In genomic region chr4:7338876-7339623, GRCh38 we compare ENCODE assay signal across 36 cellular contexts.
"Had no signal": no experiment of that assay in that cellular context is flagged by ENCODE, and none has a peak within 500 bp of the region (broad histone marks: within the 10 kb centered on the region; RNA-seq: fewer than 3 reads in every experiment).

No MANE protein-coding gene starts in this region.

- H3K36me3 ChIP-seq: adrenal gland, ascending aorta, breast epithelium, cardiac muscle cell, esophagus muscularis mucosa, gastrocnemius medialis had no signal

- H3K27me3 Mint-ChIP-seq: activated CD4-positive, alpha-beta memory T cell treated with anti-CD3 and anti-CD28 coated beads for 36 hours; activated CD4-positive, alpha-beta T cell treated with anti-CD3 and anti-CD28 coated beads for 36 hours; activated CD4-positive, alpha-beta T cell treated with anti-CD3 and anti-CD28 coated beads, Interleukin-2, amount 10 ng/mL, durations not matched to agents 24 days and 14 days; activated naive CD4-positive, alpha-beta T cell treated with anti-CD3 and anti-CD28 coated beads, Interleukin-2, amount 50 U/mL, for 24 hours; activated naive CD8-positive, alpha-beta T cell treated with anti-CD3 and anti-CD28 coated beads, Interleukin-2, amount 50 U/mL, for 24 hours; T-helper 17 cell had no signal

- ATAC-seq: activated CD4-positive, alpha-beta T cell treated with anti-CD3 and anti-CD28 coated beads for 36 hours; activated CD8-positive, alpha-beta memory T cell treated with anti-CD3 and anti-CD28 coated beads, Interleukin-2, amount 10 ng/mL, durations not matched to agents 7 days and 5 days; activated CD8-positive, alpha-beta T cell treated with anti-CD3 and anti-CD28 coated beads, Interleukin-2, amount 10 ng/mL, durations not matched to agents 7 days and 5 days; activated naive CD8-positive, alpha-beta T cell treated with anti-CD3 and anti-CD28 coated beads, Interleukin-2, amount 50 U/mL, for 24 hours; effector memory CD8-positive, alpha-beta T cell; foreskin keratinocyte; gastrocnemius medialis; T-helper 17 cell had no signal

- H3K27me3 ChIP-seq: adrenal gland, ascending aorta, breast epithelium, cardiac muscle cell, esophagus muscularis mucosa, foreskin keratinocyte, gastrocnemius medialis had no signal

- H3K4me1 Mint-ChIP-seq: activated CD4-positive, alpha-beta T cell treated with anti-CD3 and anti-CD28 coated beads for 36 hours; activated CD4-positive, alpha-beta T cell treated with anti-CD3 and anti-CD28 coated beads, Interleukin-2, amount 10 ng/mL, durations not matched to agents 24 days and 14 days; activated CD8-positive, alpha-beta memory T cell treated with anti-CD3 and anti-CD28 coated beads, Interleukin-2, amount 10 ng/mL, durations not matched to agents 7 days and 5 days; activated naive CD4-positive, alpha-beta T cell treated with anti-CD3 and anti-CD28 coated beads, Interleukin-2, amount 50 U/mL, for 24 hours; activated naive CD8-positive, alpha-beta T cell treated with anti-CD3 and anti-CD28 coated beads for 36 hours; activated naive CD8-positive, alpha-beta T cell treated with anti-CD3 and anti-CD28 coated beads, Interleukin-2, amount 50 U/mL, for 24 hours had no signal

- H3K4me3 ChIP-seq: adrenal gland, ascending aorta, breast epithelium, cardiac muscle cell, esophagus muscularis mucosa, gastrocnemius medialis had no signal

- H3K27ac Mint-ChIP-seq: activated CD4-positive, alpha-beta memory T cell treated with anti-CD3 and anti-CD28 coated beads for 36 hours; activated CD4-positive, alpha-beta T cell treated with anti-CD3 and anti-CD28 coated beads for 36 hours; activated CD4-positive, alpha-beta T cell treated with anti-CD3 and anti-CD28 coated beads, Interleukin-2, amount 10 ng/mL, durations not matched to agents 24 days and 14 days; activated CD8-positive, alpha-beta memory T cell treated with anti-CD3 and anti-CD28 coated beads, Interleukin-2, amount 10 ng/mL, durations not matched to agents 7 days and 5 days; activated CD8-positive, alpha-beta T cell treated with anti-CD3 and anti-CD28 coated beads, Interleukin-2, amount 10 ng/mL, durations not matched to agents 7 days and 5 days; activated naive CD4-positive, alpha-beta T cell treated with anti-CD3 and anti-CD28 coated beads for 36 hours; activated naive CD4-positive, alpha-beta T cell treated with anti-CD3 and anti-CD28 coated beads, Interleukin-2, amount 50 U/mL, for 24 hours; activated naive CD8-positive, alpha-beta T cell treated with anti-CD3 and anti-CD28 coated beads for 36 hours; activated naive CD8-positive, alpha-beta T cell treated with anti-CD3 and anti-CD28 coated beads, Interleukin-2, amount 50 U/mL, for 24 hours; activated T-helper 1 cell treated with anti-CD3 and anti-CD28 coated beads, Interleukin-12 subunit alpha, Interleukin-12 subunit beta, Interleukin-2, Interleukin-4 antibody, amounts not matched to agents 30 ng/mL and 10 ng/mL and 1 ng/mL, durations not matched to agents 14 hours and 24 hours and 36 hours; activated T-helper 2 cell treated with anti-CD3 and anti-CD28 coated beads, Interferon-gamma antibody, Interleukin-2, Interleukin-4, amounts not matched to agents 10 μg/mL and 5 μg/mL and 100 μg/mL, durations not matched to agents 14 hours and 24 hours and 36 hours; effector memory CD8-positive, alpha-beta T cell; T-helper 17 cell; T-helper 2 cell treated with Interferon-gamma antibody and Interleukin-4, amounts not matched to agents 5 μg/mL and 100 μg/mL, for 36 hours had no signal

- H3K4me3 Mint-ChIP-seq: activated CD4-positive, alpha-beta memory T cell treated with anti-CD3 and anti-CD28 coated beads for 36 hours; activated CD4-positive, alpha-beta T cell treated with anti-CD3 and anti-CD28 coated beads for 36 hours; activated CD4-positive, alpha-beta T cell treated with anti-CD3 and anti-CD28 coated beads, Interleukin-2, amount 10 ng/mL, durations not matched to agents 24 days and 14 days; activated CD8-positive, alpha-beta memory T cell treated with anti-CD3 and anti-CD28 coated beads, Interleukin-2, amount 10 ng/mL, durations not matched to agents 7 days and 5 days; activated CD8-positive, alpha-beta T cell treated with anti-CD3 and anti-CD28 coated beads, Interleukin-2, amount 10 ng/mL, durations not matched to agents 7 days and 5 days; activated naive CD4-positive, alpha-beta T cell treated with anti-CD3 and anti-CD28 coated beads for 36 hours; activated naive CD4-positive, alpha-beta T cell treated with anti-CD3 and anti-CD28 coated beads, Interleukin-2, amount 50 U/mL, for 24 hours; activated naive CD8-positive, alpha-beta T cell treated with anti-CD3 and anti-CD28 coated beads for 36 hours; activated naive CD8-positive, alpha-beta T cell treated with anti-CD3 and anti-CD28 coated beads, Interleukin-2, amount 50 U/mL, for 24 hours; activated T-helper 1 cell treated with anti-CD3 and anti-CD28 coated beads, Interleukin-12 subunit alpha, Interleukin-12 subunit beta, Interleukin-2, Interleukin-4 antibody, amounts not matched to agents 30 ng/mL and 10 ng/mL and 1 ng/mL, durations not matched to agents 14 hours and 24 hours and 36 hours; brain; effector memory CD8-positive, alpha-beta T cell; T-helper 17 cell; T-helper 2 cell treated with Interferon-gamma antibody and Interleukin-4, amounts not matched to agents 5 μg/mL and 100 μg/mL, for 36 hours had no signal

- DNase-seq: activated CD4-positive, alpha-beta memory T cell treated with anti-CD3 and anti-CD28 coated beads for 36 hours; activated CD4-positive, alpha-beta T cell treated with anti-CD3 and anti-CD28 coated beads for 36 hours; activated CD4-positive, alpha-beta T cell treated with anti-CD3 and anti-CD28 coated beads, Interleukin-2, amount 10 ng/mL, durations not matched to agents 24 days and 14 days; activated CD4-positive, CD25-positive, alpha-beta regulatory T cell; activated CD4-positive, CD25-positive, alpha-beta regulatory T cell treated with anti-CD3 and anti-CD28 coated beads, Interleukin-2, amount 50 U/mL, for 72 hours; activated CD8-positive, alpha-beta memory T cell treated with anti-CD3 and anti-CD28 coated beads, Interleukin-2, amount 10 ng/mL, durations not matched to agents 7 days and 5 days; activated CD8-positive, alpha-beta memory T cell treated with anti-CD3 and anti-CD28 coated beads, Interleukin-2, amount 50 U/mL, for 4 hours; activated CD8-positive, alpha-beta T cell treated with anti-CD3 and anti-CD28 coated beads, Interleukin-2, amount 10 ng/mL, durations not matched to agents 7 days and 5 days; activated effector memory CD4-positive, alpha-beta T cell treated with anti-CD3 and anti-CD28 coated beads, Interleukin-2, amount 50 U/mL, for 16 hours; activated naive CD4-positive, alpha-beta T cell treated with anti-CD3 and anti-CD28 coated beads for 36 hours; activated naive CD8-positive, alpha-beta T cell treated with anti-CD3 and anti-CD28 coated beads for 36 hours; activated naive CD8-positive, alpha-beta T cell treated with anti-CD3 and anti-CD28 coated beads, Interleukin-2, amount 50 U/mL, for 24 hours; activated T-cell treated with anti-CD3 and anti-CD28 coated beads, Interleukin-2, amount 50 U/mL, for 1 hour; activated T-cell treated with anti-CD3 and anti-CD28 coated beads, Interleukin-2, amount 50 U/mL, for 48 hours; central memory CD4-positive, alpha-beta T cell; cortex of kidney; dermis blood vessel endothelial cell; effector CD4-positive, alpha-beta T cell; effector memory CD8-positive, alpha-beta T cell; erythroblast; foreskin keratinocyte; gastrocnemius medialis; glutamatergic neuron; T-helper 1 cell; T-helper 17 cell; T1000 had no signal

- H3K9me3 Mint-ChIP-seq: activated CD4-positive, alpha-beta memory T cell treated with anti-CD3 and anti-CD28 coated beads for 36 hours; activated naive CD4-positive, alpha-beta T cell treated with anti-CD3 and anti-CD28 coated beads for 36 hours; activated naive CD4-positive, alpha-beta T cell treated with anti-CD3 and anti-CD28 coated beads, Interleukin-2, amount 50 U/mL, for 24 hours; activated naive CD8-positive, alpha-beta T cell treated with anti-CD3 and anti-CD28 coated beads, Interleukin-2, amount 50 U/mL, for 24 hours had no signal

- H3K27ac ChIP-seq: adrenal gland, ascending aorta, breast epithelium, cardiac muscle cell, esophagus muscularis mucosa, foreskin keratinocyte, gastrocnemius medialis had no signal

- H3K4me1 ChIP-seq: adrenal gland, breast epithelium, foreskin keratinocyte, gastrocnemius medialis had no signal

- H3K36me3 Mint-ChIP-seq: activated CD4-positive, alpha-beta memory T cell treated with anti-CD3 and anti-CD28 coated beads for 36 hours; activated CD8-positive, alpha-beta memory T cell treated with anti-CD3 and anti-CD28 coated beads, Interleukin-2, amount 10 ng/mL, durations not matched to agents 7 days and 5 days; activated naive CD4-positive, alpha-beta T cell treated with anti-CD3 and anti-CD28 coated beads, Interleukin-2, amount 50 U/mL, for 24 hours; activated naive CD8-positive, alpha-beta T cell treated with anti-CD3 and anti-CD28 coated beads for 36 hours had no signal

- H3K9me3 ChIP-seq: adrenal gland, ascending aorta, gastrocnemius medialis had no signal
